1 cellular context compared by ENCODE assay signal in genomic region chr15:101049856-101050646, GRCh38.
TF ChIP-seq lines count a peak whose summit lies in the region.

No MANE protein-coding gene starts in this region.

TF ChIP-seq in SK-N-SH, 30 proteins besides CTCF, POLR2A, EP300 and RAD21 (continued from another document):
- TF ChIP-seq USF1 (IDR thresholded peaks at IDR 0.05; ENCODE audit: borderline replicate concordance, low read depth) (no peak), PBX3 (IDR thresholded peaks at IDR 0.05) (no peak)
